ENCODE assay signal across 8 cellular contexts in the genomic region with DNA sequence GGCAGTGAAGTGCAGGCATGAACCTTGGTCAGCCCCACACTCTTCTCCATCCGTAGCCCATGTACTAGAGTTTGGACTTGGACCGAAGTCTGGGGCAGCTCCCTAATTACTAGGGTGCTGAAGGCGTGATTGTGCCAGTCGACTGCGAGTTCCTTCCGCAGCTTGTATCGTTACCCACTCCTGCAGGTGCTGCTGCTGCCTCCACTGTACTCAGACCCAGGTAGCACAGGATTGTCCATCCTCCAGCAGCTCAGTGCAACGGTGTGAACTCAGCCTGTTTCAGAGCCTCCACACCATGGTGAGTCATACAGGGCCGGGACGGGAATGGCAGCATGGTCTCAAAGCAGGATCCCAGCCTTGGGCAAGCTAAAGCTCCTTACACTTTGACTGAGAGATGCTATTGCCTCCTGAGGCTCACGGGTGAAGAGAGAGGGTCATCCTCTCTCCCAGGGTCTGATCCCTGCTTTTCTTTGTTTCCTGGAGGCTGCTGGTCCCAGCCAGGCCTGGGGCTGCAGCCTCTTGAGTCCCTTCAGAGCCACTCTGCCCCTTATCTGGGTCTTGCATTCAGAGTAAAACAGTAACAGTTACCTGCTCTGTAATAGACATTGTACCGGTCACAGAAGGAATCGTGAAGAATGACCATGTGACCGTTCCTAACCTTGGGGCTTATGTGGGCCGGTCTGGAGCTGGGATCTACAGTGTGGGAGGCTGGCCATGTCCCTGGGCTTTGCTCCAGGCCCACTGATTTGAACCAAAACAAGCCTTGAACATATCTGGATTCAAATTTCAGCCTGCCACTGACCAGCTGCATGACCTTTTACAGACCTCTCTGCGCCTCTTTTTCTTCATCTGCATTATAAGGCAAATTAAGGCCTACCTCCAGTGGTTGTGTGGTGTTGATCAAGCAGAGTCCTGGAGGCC. TPM values are rescaled to one million over a fixed set of nuclear protein-coding genes. Genes with fewer than 3 reads are reported as not detected.
DNase-seq lines count a peak whose midpoint lies in the region; ATAC-seq and TF ChIP-seq lines count a peak whose summit lies in the region.

No MANE protein-coding gene starts in this region.

- H3K4me3 Mint-ChIP-seq in activated CD4-positive, alpha-beta memory T cell treated with anti-CD3 and anti-CD28 coated beads for 36 hours = peak overlapping the region; percentile 97

- WGBS in gastroesophageal sphincter (ENCODE audit: low coverage in 1 of 2), 2 donors = 80 to 81% methylated on average over 1 to 11 of the region's 16 CpGs
- 71 to 74% (median 73%) methylated on average over 15 to 16 of the region's 16 CpGs for WGBS in stomach, 5 donors

- peak overlapping the region; percentile 97 for H3K27ac Mint-ChIP-seq in activated CD4-positive, alpha-beta memory T cell treated with anti-CD3 and anti-CD28 coated beads for 36 hours

- no peaks in the 10 kb centered on the region for H3K9me3 Mint-ChIP-seq in activated CD4-positive, alpha-beta memory T cell treated with anti-CD3 and anti-CD28 coated beads for 36 hours

- no peak for ATAC-seq in gastroesophageal sphincter

- DNase-seq in activated effector memory CD4-positive, alpha-beta T cell treated with anti-CD3 and anti-CD28 coated beads, Interleukin-2, amount 50 U/mL, for 16 hours = peak; percentile 59
- DNase-seq in activated effector memory CD4-positive, alpha-beta T cell treated with Interleukin-2 at 50 U/mL for 16 hours = no peak
- peak; percentile 20 for DNase-seq in activated CD4-positive, alpha-beta memory T cell treated with anti-CD3 and anti-CD28 coated beads for 36 hours
- DNase-seq in stomach (no peak), NCI-H748 treated with DMSO at 0.1 percent for 48 hours (lab: John Stamatoyannopoulos, UW) (no peak), amniotic stem cell (lab: John Stamatoyannopoulos, UW) (no peak), DMS79 (lab: John Stamatoyannopoulos, UW) (no peak)

- no peak overlapping the region for H3K4me3 ChIP-seq in gastroesophageal sphincter
- H3K4me3 ChIP-seq in stomach = no peak overlapping the region

- TF ChIP-seq POLR2A in gastroesophageal sphincter (IDR thresholded peaks at IDR 0.05) (no peak), stomach (IDR thresholded peaks at IDR 0.05) (no peak)

- POLR2A ChIA-PET in activated CD4-positive, alpha-beta memory T cell treated with anti-CD3 and anti-CD28 coated beads for 36 hours (lab: Charles Lee) = interaction anchor here (1.2 to 3.2 kb wide), 7 partner anchors 17 to 95 kb away, joined by 3 to 30 read pairs (median 12); partner anchors contain the start of genes CPSF7, CYB561A3, SDHAF2 and TMEM138

- H3K4me1 Mint-ChIP-seq in activated CD4-positive, alpha-beta memory T cell treated with anti-CD3 and anti-CD28 coated beads for 36 hours (ENCODE audit: low read depth) = peaks cover 45% of the 10 kb centered on the region

- TF ChIP-seq CTCF in gastroesophageal sphincter (IDR thresholded peaks at IDR 0.05) (no peak), stomach (IDR thresholded peaks at IDR 0.05) (no peak)

- H3K36me3 Mint-ChIP-seq in activated CD4-positive, alpha-beta memory T cell treated with anti-CD3 and anti-CD28 coated beads for 36 hours = peaks cover 27% of the 10 kb centered on the region

- H3K9me3 ChIP-seq in gastroesophageal sphincter (no peaks in the 10 kb centered on the region), stomach (no peaks in the 10 kb centered on the region)

- H3K36me3 ChIP-seq in gastroesophageal sphincter = peaks cover 0 to 25% of the 10 kb centered on the region in 2 donors
- H3K36me3 ChIP-seq in stomach = peaks cover 0 to 26% (median 24%) of the 10 kb centered on the region in 4 donors

- TF ChIP-seq EP300 in gastroesophageal sphincter (IDR thresholded peaks at IDR 0.05) = no peak
- TF ChIP-seq EP300 in stomach (IDR thresholded peaks at IDR 0.05) = no peak

- intact Hi-C loops in activated CD4-positive, alpha-beta memory T cell treated with anti-CD3 and anti-CD28 coated beads for 36 hours (cut with micrococcal nuclease) = loop anchor here (10.0 kb wide), 1 partner anchor 420 kb away; the partner anchor contains the start of gene TMEM109
- intact Hi-C loops in stomach (cut with DNase I; ENCODE audit: low total_unique reads) = no loop called here

- H3K27ac ChIP-seq in gastroesophageal sphincter (peak overlapping the region in 3 of 4 donors; percentile 21 to 57 (median 35)), stomach (peak overlapping the region; percentile 28 to 93 (median 74))

- H3K27me3 Mint-ChIP-seq in activated CD4-positive, alpha-beta memory T cell treated with anti-CD3 and anti-CD28 coated beads for 36 hours = no peaks in the 10 kb centered on the region

- CTCF ChIA-PET in activated CD4-positive, alpha-beta memory T cell treated with anti-CD3 and anti-CD28 coated beads for 36 hours (lab: Charles Lee) = interaction anchor here (0.8 to 7.7 kb wide), 10 partner anchors 13 to 101 kb away, joined by 3 to 310 read pairs (median 10); partner anchors contain the start of genes CPSF7, CYB561A3, SDHAF2 and TMEM138

- H3K27me3 ChIP-seq in gastroesophageal sphincter (no peaks in the 10 kb centered on the region), stomach (no peaks in the 10 kb centered on the region)

- H3K4me1 ChIP-seq in gastroesophageal sphincter (peaks cover 4 to 58% (median 14%) of the 10 kb centered on the region in 3 donors), stomach (peaks cover 25 to 59% (median 48%) of the 10 kb centered on the region in 4 donors)

RNA-seq across cellular contexts. Expression of gene TKFC, which starts 1.7 kb away (rescaled TPM):
- total RNA-seq in activated CD4-positive, alpha-beta memory T cell treated with anti-CD3 and anti-CD28 coated beads for 36 hours = 100 to 1,000 TPM; 118 to 120 TPM
- total RNA-seq in gastroesophageal sphincter = 10 to 100 TPM in 3 of 4 donors, 1 to 10 TPM in 1; 9.4 to 15.1 (median 13.4) TPM
- total RNA-seq in stomach = 100 to 1,000 TPM in 1 of 5 donors, 10 to 100 TPM in 4; 20.6 to 136 (median 63.9) TPM
- polyA plus RNA-seq in stomach = 10 to 100 TPM; 28.0 to 42.9 (median 41.3) TPM

RNA-seq across cellular contexts. Expression of gene DDB1, which starts 1.8 kb away (rescaled TPM):
- 100 to 1,000 TPM; 222 to 223 TPM for total RNA-seq in activated CD4-positive, alpha-beta memory T cell treated with anti-CD3 and anti-CD28 coated beads for 36 hours
- total RNA-seq in gastroesophageal sphincter (100 to 1,000 TPM; 139 to 159 (median 140) TPM), stomach (100 to 1,000 TPM in 4 of 5 donors, 10 to 100 TPM in 1; 44.2 to 489 (median 152) TPM)
- polyA plus RNA-seq in stomach = 10 to 100 TPM; 73.9 to 77.0 (median 74.2) TPM

RNA-seq across cellular contexts. Expression of gene CYB561A3, which starts 27.0 kb away (rescaled TPM):
- total RNA-seq in activated CD4-positive, alpha-beta memory T cell treated with anti-CD3 and anti-CD28 coated beads for 36 hours = 10 to 100 TPM; 32.3 to 32.9 TPM
- total RNA-seq in gastroesophageal sphincter (10 to 100 TPM; 23.3 to 44.0 (median 33.4) TPM), stomach (100 to 1,000 TPM in 1 of 5 donors, 10 to 100 TPM in 4; 13.4 to 106 (median 22.2) TPM)
- polyA plus RNA-seq in stomach = 10 to 100 TPM; 14.5 to 21.4 (median 20.3) TPM

RNA-seq across cellular contexts. Expression of gene TMEM138, which starts 27.5 kb away (rescaled TPM):
- total RNA-seq in activated CD4-positive, alpha-beta memory T cell treated with anti-CD3 and anti-CD28 coated beads for 36 hours = 10 to 100 TPM; 33.7 to 34.6 TPM
- total RNA-seq in gastroesophageal sphincter = 10 to 100 TPM; 18.3 to 37.0 (median 21.7) TPM
- 100 to 1,000 TPM in 1 of 5 donors, 10 to 100 TPM in 4; 12.2 to 190 (median 24.4) TPM for total RNA-seq in stomach
- 10 to 100 TPM; 18.5 to 43.0 (median 22.3) TPM for polyA plus RNA-seq in stomach

RNA-seq across cellular contexts. Expression of gene VWCE, which starts 39.6 kb away (rescaled TPM):
- 1 to 10 TPM; 1.1 to 1.4 TPM for total RNA-seq in activated CD4-positive, alpha-beta memory T cell treated with anti-CD3 and anti-CD28 coated beads for 36 hours
- total RNA-seq in gastroesophageal sphincter (1 to 10 TPM in 1 of 4 donors, under 1 TPM in 2, not detected in 1; 0.78 to 1.0 (median 0.94) TPM), stomach (1 to 10 TPM in 2 of 5 donors, under 1 TPM in 1, not detected in 2; 0.45 to 4.6 (median 1.6) TPM)
- 1 to 10 TPM in 1 of 3 donors, under 1 TPM in 2; 0.76 to 1.2 (median 0.93) TPM for polyA plus RNA-seq in stomach

Comparison
In these comparisons a context has a peak if more than half of its experiments do, and no peak if none do; other contexts are left out.
1. DNase-seq: peak in activated effector memory CD4-positive, alpha-beta T cell treated with anti-CD3 and anti-CD28 coated beads, Interleukin-2, amount 50 U/mL, for 16 hours (single experiment) and activated CD4-positive, alpha-beta memory T cell treated with anti-CD3 and anti-CD28 coated beads for 36 hours (single experiment); none in activated effector memory CD4-positive, alpha-beta T cell treated with Interleukin-2 at 50 U/mL for 16 hours (single experiment), stomach (single experiment), NCI-H748 treated with DMSO at 0.1 percent for 48 hours (single experiment), amniotic stem cell (single experiment) and DMS79 (single experiment).